Comparison of ENCODE assay signal across 16 cellular contexts in the genomic region with DNA sequence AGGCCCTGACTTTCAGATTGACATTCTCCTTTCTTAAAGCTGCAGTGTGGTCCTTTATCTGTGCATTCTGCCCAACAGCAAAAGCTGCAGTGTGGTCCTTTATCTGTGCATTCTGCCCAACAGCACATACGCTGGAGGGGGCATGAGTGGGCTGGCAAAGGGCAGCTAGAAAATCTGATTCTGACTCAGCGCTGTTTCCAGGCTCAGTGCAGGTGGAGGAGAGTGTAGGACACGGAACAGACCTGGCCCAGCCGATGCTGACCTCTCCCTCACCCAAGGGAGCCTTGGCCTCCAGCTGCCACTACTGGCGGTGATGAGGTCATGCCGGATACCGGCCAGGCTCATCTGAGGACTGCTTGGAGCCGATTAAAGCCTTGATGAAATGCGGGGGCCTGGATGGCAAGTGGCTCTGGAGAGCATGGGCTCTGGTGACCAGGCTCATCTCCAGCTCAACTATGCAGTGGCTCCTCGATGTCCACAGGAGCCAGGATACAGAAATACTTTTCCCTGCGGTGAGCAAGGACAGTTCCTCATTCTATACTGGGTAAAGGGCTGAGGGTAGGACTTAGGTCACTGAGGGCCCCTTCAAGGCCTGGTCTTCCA.
DNase-seq lines count a peak whose midpoint lies in the region; ATAC-seq and TF ChIP-seq lines count a peak whose summit lies in the region.
"Had no signal": no experiment of that assay in that cellular context is flagged by ENCODE, and none has a peak within 500 bp of the region (broad histone marks: within the 10 kb centered on the region; RNA-seq: fewer than 3 reads in every experiment).

No MANE protein-coding gene starts in this region.

- H3K9me3 ChIP-seq in adrenal gland (replicated peaks in 1 of 3): no peaks in the 10 kb centered on the region
- H3K9me3 ChIP-seq in aorta (ENCODE audit: control insufficient read depth, low read length): no peaks in the 10 kb centered on the region

- H3K4me3 ChIP-seq in adrenal gland (no peak overlapping the region), aorta (ENCODE audit: low read length in 2 of 2) (no peak overlapping the region)

- peak; percentile 46 for DNase-seq in NCI-H82 (lab: John Stamatoyannopoulos, UW)
- DNase-seq in NCI-H82 treated with DMSO at 0.1 percent for 48 hours (lab: John Stamatoyannopoulos, UW; ENCODE audit: unreplicated experiment): no peak
- DNase-seq in adrenal gland: peak; percentile 33 to 90 (median 71)
- DNase-seq in iris pigment epithelial cell (ENCODE audit: low read depth): peak; percentile 28
- DNase-seq in aorta: peak in 1 of 2 donors; percentile 82
- no peak for DNase-seq in left lobe of liver (ENCODE audit: low spot score)
- no peak for DNase-seq in activated CD4-positive, CD25-positive, alpha-beta regulatory T cell treated with anti-CD3 and anti-CD28 coated beads, Interleukin-2, amount 50 U/mL, for 72 hours
- no peak for DNase-seq in activated CD4-positive, CD25-positive, alpha-beta regulatory T cell (lab: John Stamatoyannopoulos, UW)
- DNase-seq: activated naive CD8-positive, alpha-beta T cell treated with anti-CD3 and anti-CD28 coated beads for 36 hours; CD8-positive, alpha-beta T cell; GF-D8; MM.1S; naive thymus-derived CD4-positive, alpha-beta T cell; stimulated activated CD4-positive, alpha-beta T cell treated with anti-CD3 and anti-CD28 coated beads, Interleukin-4, amount 100 ng/mL, for 4 hours; SW 1271 had no signal

- no peak for TF ChIP-seq CTCF in adrenal gland (IDR thresholded peaks at IDR 0.05)

- TF ChIP-seq POLR2A in adrenal gland (IDR thresholded peaks at IDR 0.05): no peak

- H3K36me3 ChIP-seq in adrenal gland (replicated peaks in 1 of 2): no peaks in the 10 kb centered on the region
- peaks cover 0 to 2% of the 10 kb centered on the region in 2 donors for H3K36me3 ChIP-seq in aorta (ENCODE audit: control insufficient read depth in 1 of 2, insufficient read depth in 2 of 2, low read length in 1 of 2)

- intact Hi-C loops in adrenal gland (cut with DNase I): no loop called here
- intact Hi-C loops in aorta (cut with DNase I): no loop called here

- peak overlapping the region in 1 of 5 donors; percentile 54 for H3K27ac ChIP-seq in adrenal gland
- no peak overlapping the region for H3K27ac ChIP-seq in aorta (ENCODE audit: low read depth in 1 of 2, low read length in 2 of 2)

- H3K4me1 ChIP-seq in adrenal gland (replicated peaks in 1 of 2): peaks cover 0 to 34% of the 10 kb centered on the region in 2 donors
- no peaks in the 10 kb centered on the region for H3K4me1 ChIP-seq in aorta (ENCODE audit: control insufficient read depth in 1 of 2, insufficient read depth in 2 of 2, low read length in 2 of 2)

- H3K27me3 ChIP-seq in adrenal gland (no peaks in the 10 kb centered on the region), aorta (ENCODE audit: control insufficient read depth in 1 of 2, insufficient read depth in 2 of 2, low read length in 1 of 2) (no peaks in the 10 kb centered on the region)

- WGBS in adrenal gland, 4 donors: 37 to 67% (median 45%) methylated on average over 7 to 11 of the region's 11 CpGs
- WGBS in aorta, 2 donors: 71 to 75% methylated on average over 11 of the region's 11 CpGs

- peak; percentile 69 for ATAC-seq in aorta (ENCODE audit: low FRiP score)
- ATAC-seq in left lobe of liver: no peak
- ATAC-seq: activated CD4-positive, CD25-positive, alpha-beta regulatory T cell treated with anti-CD3 and anti-CD28 coated beads, Interleukin-2, amount 50 U/mL, for 24 hours; CD8-positive, alpha-beta T cell; naive thymus-derived CD4-positive, alpha-beta T cell had no signal

Comparison
In these comparisons a context has a peak if more than half of its experiments do, and no peak if none do; other contexts are left out.
1. DNase-seq: peak in NCI-H82 (single experiment), adrenal gland (7 of 7) and iris pigment epithelial cell (single experiment); none in NCI-H82 treated with DMSO at 0.1 percent for 48 hours (single experiment), left lobe of liver (single experiment), activated CD4-positive, CD25-positive, alpha-beta regulatory T cell treated with anti-CD3 and anti-CD28 coated beads, Interleukin-2, amount 50 U/mL, for 72 hours (single experiment) and activated CD4-positive, CD25-positive, alpha-beta regulatory T cell (0 of 4).